In genomic region chr4:165327211-165328100, GRCh38 we compare ENCODE assay signal across 8 cellular contexts. TPM values are rescaled to one million over a fixed set of nuclear protein-coding genes. Genes with fewer than 3 reads are reported as not detected.
A peak's percentile ranks its signal among the peaks of the same experiment; 100 is the strongest.
DNase-seq lines count a peak whose midpoint lies in the region; ATAC-seq and TF ChIP-seq lines count a peak whose summit lies in the region.

Gene MSMO1 (plus strand): TSS chr4:165327669. CDS start chr4:165333371, 5,702 bp downstream.

- H3K36me3 ChIP-seq in CD4-positive, CD25-positive, alpha-beta regulatory T cell (ENCODE audit: control insufficient read depth, insufficient read depth, low read length): peaks cover 2% of the 10 kb centered on the region
- peaks cover 0 to 17% of the 10 kb centered on the region in 2 donors for H3K36me3 ChIP-seq in left lung

- no peaks in the 10 kb centered on the region for H3K9me3 Mint-ChIP-seq in CD4-positive, CD25-positive, alpha-beta regulatory T cell

- peak within 1 kb of the TSS in 1 of 3 donors; percentile 22 for H3K27ac Mint-ChIP-seq in CD4-positive, CD25-positive, alpha-beta regulatory T cell

- H3K27me3 ChIP-seq in CD4-positive, CD25-positive, alpha-beta regulatory T cell (ENCODE audit: control insufficient read depth, insufficient read depth, low read length): no peaks in the 10 kb centered on the region
- no peaks in the 10 kb centered on the region for H3K27me3 ChIP-seq in left lung

- no peaks in the 10 kb centered on the region for H3K9me3 ChIP-seq in CD4-positive, CD25-positive, alpha-beta regulatory T cell (ENCODE audit: control insufficient read depth in 2 of 2, low read length in 2 of 2)
- no peaks in the 10 kb centered on the region for H3K9me3 ChIP-seq in left lung

- intact Hi-C loops in left lung (cut with DNase I): no loop called here

- peaks cover 9% of the 10 kb centered on the region for H3K36me3 Mint-ChIP-seq in CD4-positive, CD25-positive, alpha-beta regulatory T cell

- peak; percentile 98 to 99 (median 98) for DNase-seq in CD4-positive, CD25-positive, alpha-beta regulatory T cell
- peak; percentile 94 for DNase-seq in NCI-H774 (lab: John Stamatoyannopoulos, UW)
- DNase-seq in activated CD4-positive, alpha-beta T cell treated with anti-CD3 and anti-CD28 coated beads, Interleukin-2, amount 50 U/mL, for 4 hours: peak; percentile 97
- DNase-seq in dermis microvascular lymphatic vessel endothelial cell (ENCODE audit: low read depth in 2 of 2): peak; percentile 98 to 99
- peak; percentile 100 for DNase-seq in left lung
- DNase-seq in stimulated activated CD4-positive, alpha-beta T cell treated with anti-CD3 and anti-CD28 coated beads, Interleukin-2, amount 100 ng/mL, for 48 hours: peak; percentile 92 to 94

- H3K27ac ChIP-seq in CD4-positive, CD25-positive, alpha-beta regulatory T cell (ENCODE audit: insufficient read depth, low read length, poor library complexity, severe bottlenecking): peak within 1 kb of the TSS; percentile 78
- peak within 1 kb of the TSS; percentile 87 to 88 for H3K27ac ChIP-seq in left lung

- H3K4me3 ChIP-seq in CD4-positive, CD25-positive, alpha-beta regulatory T cell (ENCODE audit: low read depth, low read length): peak within 1 kb of the TSS; percentile 97
- peak within 1 kb of the TSS; percentile 82 to 85 for H3K4me3 ChIP-seq in left lung

- no peak for TF ChIP-seq CTCF in left lung (IDR thresholded peaks at IDR 0.05)

- H3K4me1 Mint-ChIP-seq in CD4-positive, CD25-positive, alpha-beta regulatory T cell: peaks cover 10 to 26% (median 24%) of the 10 kb centered on the region in 4 donors

- peaks cover 32% of the 10 kb centered on the region for H3K4me1 ChIP-seq in CD4-positive, CD25-positive, alpha-beta regulatory T cell (ENCODE audit: control insufficient read depth, insufficient read depth, low read length, poor library complexity, severe bottlenecking)
- peaks cover 0 to 43% of the 10 kb centered on the region in 2 donors for H3K4me1 ChIP-seq in left lung

- ATAC-seq in CD4-positive, CD25-positive, alpha-beta regulatory T cell (ENCODE audit: low read depth in 2 of 2): peak; percentile 98 to 99
- peak; percentile 97 for ATAC-seq in GM19438 (IDR thresholded peaks at IDR 0.05; ENCODE audit: low read depth, unreplicated experiment)
- ATAC-seq in HG03571 (IDR thresholded peaks at IDR 0.05; ENCODE audit: unreplicated experiment): peak; percentile 98
- ATAC-seq in left lung: peak; percentile 95

- H3K4me3 Mint-ChIP-seq in CD4-positive, CD25-positive, alpha-beta regulatory T cell: no peak within 1 kb of the TSS

- no peaks in the 10 kb centered on the region for H3K27me3 Mint-ChIP-seq in CD4-positive, CD25-positive, alpha-beta regulatory T cell

RNA-seq across cellular contexts. Expression of gene MSMO1, which starts in this region (rescaled TPM):
- 14.9 TPM for total RNA-seq in CD4-positive, CD25-positive, alpha-beta regulatory T cell
- 10 to 100 TPM; 21.9 to 37.5 (median 27.8) TPM for polyA plus RNA-seq in CD4-positive, CD25-positive, alpha-beta regulatory T cell
- total RNA-seq in dermis microvascular lymphatic vessel endothelial cell (79.0 and 134 TPM in 2 replicates), left lung (100 to 1,000 TPM; 119 to 270 TPM)

Comparison
In these comparisons a context has a peak if more than half of its experiments do, and no peak if none do; other contexts are left out.
1. Peak in every context shown above with its lines: DNase-seq, ATAC-seq, H3K4me3 ChIP-seq and H3K27ac ChIP-seq.